8 cellular contexts compared by ENCODE assay signal in the genomic region with DNA sequence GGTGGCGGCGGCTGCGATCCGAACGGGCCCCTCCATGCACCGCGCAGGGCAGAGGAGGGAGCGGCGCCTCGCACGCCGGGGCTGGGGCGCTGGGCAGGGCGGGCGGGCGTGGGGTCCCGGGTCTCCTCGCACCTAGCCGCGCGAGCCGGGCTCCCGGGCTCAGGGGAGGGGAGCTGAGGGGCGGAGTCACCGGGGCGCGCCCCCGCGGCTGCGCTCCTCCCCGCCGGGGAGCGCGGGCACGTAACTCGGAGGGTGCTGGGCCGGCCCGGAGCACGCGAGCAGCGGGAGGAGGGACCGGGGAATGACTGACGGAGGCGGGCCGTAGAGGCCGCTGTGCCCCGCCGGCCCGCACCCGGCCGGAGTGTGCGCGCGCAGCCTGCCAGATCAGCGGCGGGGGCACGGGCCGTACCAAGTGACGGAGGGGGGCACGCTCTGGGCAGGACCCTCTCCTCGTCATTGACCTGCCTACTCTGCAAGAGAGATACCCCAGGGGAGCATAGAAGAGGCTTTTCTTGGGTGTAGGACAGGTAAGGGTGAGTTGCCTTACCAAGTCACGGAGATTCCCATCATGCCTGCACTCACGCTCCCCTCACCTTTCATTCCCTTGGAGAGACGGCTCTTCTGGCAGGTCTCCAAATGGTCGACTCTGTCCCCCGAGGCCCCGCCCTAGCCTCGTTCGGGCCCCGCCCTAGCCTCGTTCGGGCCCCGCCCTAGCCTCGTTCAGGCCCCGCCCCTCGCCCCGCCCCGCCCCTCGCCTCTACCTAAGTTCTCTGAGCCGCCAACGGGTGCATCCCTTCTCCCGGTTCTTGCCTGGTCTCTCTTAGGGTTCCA. TPM values are rescaled to one million over a fixed set of nuclear protein-coding genes. Genes with fewer than 3 reads are reported as not detected.
DNase-seq lines count a peak whose midpoint lies in the region; ATAC-seq and TF ChIP-seq lines count a peak whose summit lies in the region.

A gene with protein sequence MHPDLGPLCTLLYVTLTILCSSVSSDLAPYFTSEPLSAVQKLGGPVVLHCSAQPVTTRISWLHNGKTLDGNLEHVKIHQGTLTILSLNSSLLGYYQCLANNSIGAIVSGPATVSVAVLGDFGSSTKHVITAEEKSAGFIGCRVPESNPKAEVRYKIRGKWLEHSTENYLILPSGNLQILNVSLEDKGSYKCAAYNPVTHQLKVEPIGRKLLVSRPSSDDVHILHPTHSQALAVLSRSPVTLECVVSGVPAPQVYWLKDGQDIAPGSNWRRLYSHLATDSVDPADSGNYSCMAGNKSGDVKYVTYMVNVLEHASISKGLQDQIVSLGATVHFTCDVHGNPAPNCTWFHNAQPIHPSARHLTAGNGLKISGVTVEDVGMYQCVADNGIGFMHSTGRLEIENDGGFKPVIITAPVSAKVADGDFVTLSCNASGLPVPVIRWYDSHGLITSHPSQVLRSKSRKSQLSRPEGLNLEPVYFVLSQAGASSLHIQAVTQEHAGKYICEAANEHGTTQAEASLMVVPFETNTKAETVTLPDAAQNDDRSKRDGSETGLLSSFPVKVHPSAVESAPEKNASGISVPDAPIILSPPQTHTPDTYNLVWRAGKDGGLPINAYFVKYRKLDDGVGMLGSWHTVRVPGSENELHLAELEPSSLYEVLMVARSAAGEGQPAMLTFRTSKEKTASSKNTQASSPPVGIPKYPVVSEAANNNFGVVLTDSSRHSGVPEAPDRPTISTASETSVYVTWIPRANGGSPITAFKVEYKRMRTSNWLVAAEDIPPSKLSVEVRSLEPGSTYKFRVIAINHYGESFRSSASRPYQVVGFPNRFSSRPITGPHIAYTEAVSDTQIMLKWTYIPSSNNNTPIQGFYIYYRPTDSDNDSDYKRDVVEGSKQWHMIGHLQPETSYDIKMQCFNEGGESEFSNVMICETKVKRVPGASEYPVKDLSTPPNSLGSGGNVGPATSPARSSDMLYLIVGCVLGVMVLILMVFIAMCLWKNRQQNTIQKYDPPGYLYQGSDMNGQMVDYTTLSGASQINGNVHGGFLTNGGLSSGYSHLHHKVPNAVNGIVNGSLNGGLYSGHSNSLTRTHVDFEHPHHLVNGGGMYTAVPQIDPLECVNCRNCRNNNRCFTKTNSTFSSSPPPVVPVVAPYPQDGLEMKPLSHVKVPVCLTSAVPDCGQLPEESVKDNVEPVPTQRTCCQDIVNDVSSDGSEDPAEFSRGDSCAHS (N-terminal part only) (minus strand): TSS at position 188 of the 831 bp plus-strand sequence. CDS start 39,390 bp downstream, outside the sequence.

- peak within 1 kb of the TSS; percentile 83 for H3K27ac ChIP-seq in vagina

- DNase-seq in NCI-H2029 (lab: John Stamatoyannopoulos, UW): peak; percentile 95
- DNase-seq in T-helper 22 cell (ENCODE audit: low read depth): peak; percentile 84
- DNase-seq in astrocyte of the cerebellum (ENCODE audit: low read depth): peak; percentile 75
- DNase-seq in hepatic stellate cell (ENCODE audit: low spot score): peak; percentile 100
- peak; percentile 64 for DNase-seq in renal cortical epithelial cell (ENCODE audit: low read depth)
- DNase-seq in vagina (ENCODE audit: extremely low spot score in 2 of 2): peak in 1 of 2 donors; percentile 91

- no peak for TF ChIP-seq POLR2A in vagina (IDR thresholded peaks at IDR 0.05)

- no peaks in the 10 kb centered on the region for H3K27me3 ChIP-seq in vagina

- no peaks in the 10 kb centered on the region for H3K36me3 ChIP-seq in vagina

- peak within 1 kb of the TSS; percentile 54 for H3K4me3 ChIP-seq in astrocyte of the cerebellum (ENCODE audit: low read depth, low read length)
- peak within 1 kb of the TSS; percentile 81 to 95 for H3K4me3 ChIP-seq in vagina

- intact Hi-C loops in vagina (cut with DNase I): no loop called here

- in situ Hi-C loops in astrocyte of the cerebellum (cut with HindIII; ENCODE audit: low sequenced_read_pairs): no loop called here

- no peak for TF ChIP-seq CTCF in astrocyte of the cerebellum (IDR thresholded peaks at IDR 0.05; ENCODE audit: low read depth, low read length, missing control alignments)
- peak in 1 of 3 experiments; percentile 8 for TF ChIP-seq CTCF in vagina (IDR thresholded peaks at IDR 0.05)

- ATAC-seq in GM18508 (IDR thresholded peaks at IDR 0.05; ENCODE audit: insufficient read depth, unreplicated experiment): peak; percentile 88
- ATAC-seq in HG03025 (IDR thresholded peaks at IDR 0.05; ENCODE audit: low FRiP score, unreplicated experiment): peak; percentile 99

- no peaks in the 10 kb centered on the region for H3K9me3 ChIP-seq in vagina

- H3K4me1 ChIP-seq in vagina: peaks cover 16% of the 10 kb centered on the region

RNA-seq across cellular contexts. Expression of the gene that starts here (rescaled TPM):
- total RNA-seq in renal cortical epithelial cell (5.7 and 9.4 TPM in 2 replicates), vagina (9.8 TPM)
